24 cellular contexts compared by ENCODE assay signal in the genomic region with DNA sequence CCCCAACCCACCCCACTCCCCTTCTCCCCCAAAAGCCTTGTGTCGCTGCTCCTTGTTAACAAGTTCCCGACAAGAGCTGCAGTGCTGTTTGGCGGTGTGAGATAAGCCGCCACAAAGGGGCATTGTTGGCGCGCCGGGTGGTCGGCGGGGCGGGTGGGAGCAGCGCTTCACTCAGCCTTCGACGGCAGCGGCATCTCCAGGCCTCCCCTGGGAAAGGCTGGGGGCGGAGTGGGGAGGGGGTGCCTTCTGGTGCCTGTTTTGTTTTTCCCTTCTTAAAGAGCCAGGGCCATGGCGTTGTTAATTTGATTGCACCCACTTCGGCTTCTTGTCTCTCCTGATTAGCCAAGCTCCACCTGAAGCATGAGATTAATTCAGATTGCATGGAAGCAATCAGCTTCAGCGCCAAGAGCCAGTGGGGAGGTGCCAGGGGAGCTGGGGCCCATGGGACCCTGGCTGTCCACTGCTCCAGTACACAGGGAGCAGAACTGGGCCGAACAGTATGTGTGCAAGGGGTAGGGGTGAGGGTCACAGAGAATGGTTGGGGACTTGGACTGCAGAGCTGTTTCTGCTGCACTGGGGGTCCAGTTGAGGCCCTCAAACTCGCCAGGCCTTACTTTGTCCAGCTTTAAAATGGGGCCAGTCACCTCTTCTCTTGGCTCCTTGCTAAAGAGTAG.
DNase-seq lines count a peak whose midpoint lies in the region; ATAC-seq and TF ChIP-seq lines count a peak whose summit lies in the region.
"Had no signal": no experiment of that assay in that cellular context is flagged by ENCODE, and none has a peak within 500 bp of the region (broad histone marks: within the 10 kb centered on the region; RNA-seq: fewer than 3 reads in every experiment).

No MANE protein-coding gene starts in this region.

- TF ChIP-seq POLR2A in upper lobe of left lung (IDR thresholded peaks at IDR 0.05) (no peak), stomach (IDR thresholded peaks at IDR 0.05) (no peak)

- TF ChIP-seq CTCF in WERI-Rb-1 (IDR thresholded peaks at IDR 0.05; ENCODE audit: low read depth, low read length) (peak; percentile 26; the same call in 1 of the 2 replicates), upper lobe of left lung (IDR thresholded peaks at IDR 0.05) (no peak), stomach (IDR thresholded peaks at IDR 0.05) (no peak)

- 40 to 44% methylated on average over 10 to 20 of the region's 20 CpGs for WGBS in upper lobe of left lung, 2 donors
- WGBS in stomach, 5 donors = 19 to 63% (median 26%) methylated on average over 19 to 20 of the region's 20 CpGs

- no peaks in the 10 kb centered on the region for H3K36me3 ChIP-seq in WERI-Rb-1
- H3K36me3 ChIP-seq in upper lobe of left lung = no peaks in the 10 kb centered on the region
- no peaks in the 10 kb centered on the region for H3K36me3 ChIP-seq in stomach
- H3K36me3 ChIP-seq: breast epithelium, prostate gland had no signal

- H3K4me3 ChIP-seq in WERI-Rb-1 (ENCODE audit: low read depth, low read length) (0 out of 2 replicates have a peak overlapping the region, but pooled peaks have one; percentile 2), upper lobe of left lung (no peak overlapping the region), stomach (no peak overlapping the region)
- H3K4me3 ChIP-seq: breast epithelium, coronary artery, hepatocyte, prostate gland, skin epidermis had no signal

- TF ChIP-seq EP300 in upper lobe of left lung (IDR thresholded peaks at IDR 0.05) (no peak), stomach (IDR thresholded peaks at IDR 0.05) (no peak)

- intact Hi-C loops in stomach (cut with DNase I; ENCODE audit: low total_unique reads) = no loop called here

- no peak for ATAC-seq in HG03457 (IDR thresholded peaks at IDR 0.05; ENCODE audit: unreplicated experiment)
- ATAC-seq in stimulated activated naive CD8-positive, alpha-beta T cell treated with anti-CD3 and anti-CD28 coated beads, Interleukin-15, Interleukin-2, amounts not matched to agents 100 U/mL and 50 U/mL, for 24 hours = no peak
- ATAC-seq in upper lobe of left lung (ENCODE audit: low FRiP score in 2 of 2) = no peak
- ATAC-seq: natural killer cell had no signal

- no peaks in the 10 kb centered on the region for H3K4me1 ChIP-seq in upper lobe of left lung
- H3K4me1 ChIP-seq in stomach = no peaks in the 10 kb centered on the region
- H3K4me1 ChIP-seq: breast epithelium, prostate gland had no signal

- H3K27ac ChIP-seq in WERI-Rb-1 = peak overlapping the region; percentile 76
- no peak overlapping the region for H3K27ac ChIP-seq in upper lobe of left lung
- no peak overlapping the region for H3K27ac ChIP-seq in stomach
- H3K27ac ChIP-seq: breast epithelium, coronary artery, hepatocyte, prostate gland, skin epidermis had no signal

- peak; percentile 51 for DNase-seq in Ammon's horn (ENCODE audit: low spot score)
- peak; percentile 41 for DNase-seq in NCI-H1436 treated with DMSO at 0.1 percent for 48 hours (lab: John Stamatoyannopoulos, UW)
- peak; percentile 93 for DNase-seq in WERI-Rb-1
- peak; percentile 82 for DNase-seq in left kidney (ENCODE audit: low read depth, low spot score)
- DNase-seq in stimulated activated naive CD8-positive, alpha-beta T cell treated with anti-CD3 and anti-CD28 coated beads, Interleukin-15, Interleukin-2, amounts not matched to agents 100 U/mL and 50 U/mL, for 24 hours = no peak
- no peak for DNase-seq in upper lobe of left lung
- DNase-seq in stomach = no peak
- DNase-seq: ACHN; activated gamma-delta T cell; CD4-positive, alpha-beta T cell; DND-41; Kasumi-1; natural killer cell; NCI-H1105; NCI-H226; Right ventricle myocardium superior; stimulated activated CD4-positive, alpha-beta T cell treated with anti-CD3 and anti-CD28 coated beads, Interleukin-4, amount 100 ng/mL, for 24 hours; T-helper 1 cell had no signal

- H3K9me3 ChIP-seq in WERI-Rb-1 (ENCODE audit: severe bottlenecking) = no peaks in the 10 kb centered on the region
- H3K9me3 ChIP-seq in upper lobe of left lung = no peaks in the 10 kb centered on the region
- no peaks in the 10 kb centered on the region for H3K9me3 ChIP-seq in stomach
- H3K9me3 ChIP-seq: breast epithelium, prostate gland had no signal

- no peaks in the 10 kb centered on the region for H3K27me3 ChIP-seq in WERI-Rb-1 (ENCODE audit: insufficient read depth, low read depth, severe bottlenecking)
- H3K27me3 ChIP-seq in upper lobe of left lung = no peaks in the 10 kb centered on the region
- H3K27me3 ChIP-seq in stomach = peaks cover 0 to 61% (median 3%) of the 10 kb centered on the region in 3 donors
- H3K27me3 ChIP-seq: breast epithelium had no signal

Comparison
In these comparisons a context has a peak if more than half of its experiments do, and no peak if none do; other contexts are left out.
1. DNase-seq: peak in Ammon's horn (single experiment), NCI-H1436 treated with DMSO at 0.1 percent for 48 hours (single experiment), WERI-Rb-1 (single experiment) and left kidney (single experiment); none in stimulated activated naive CD8-positive, alpha-beta T cell treated with anti-CD3 and anti-CD28 coated beads, Interleukin-15, Interleukin-2, amounts not matched to agents 100 U/mL and 50 U/mL, for 24 hours (single experiment), upper lobe of left lung (0 of 2) and stomach (single experiment).